Comparison of ENCODE assay signal across 15 cellular contexts in the genomic region with DNA sequence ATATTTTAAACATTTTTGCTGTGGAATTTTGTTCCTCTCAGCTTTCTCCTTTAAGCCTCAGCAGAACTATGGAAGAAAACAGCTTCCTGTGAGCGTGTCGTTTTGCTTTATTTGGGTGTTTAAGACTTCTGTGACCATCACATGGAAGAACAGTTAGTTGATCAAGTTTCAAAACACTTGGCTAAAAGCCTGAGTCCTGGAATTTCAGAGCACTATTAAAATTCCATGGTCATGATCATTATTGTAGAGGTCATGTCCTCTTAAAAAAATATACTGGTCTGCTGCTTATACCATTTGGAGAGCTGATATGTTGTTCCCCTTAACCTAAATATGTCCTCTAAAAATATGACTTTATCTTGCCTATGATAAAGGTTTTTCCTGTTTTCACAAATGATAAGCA. TPM values are rescaled to one million over a fixed set of nuclear protein-coding genes. Genes with fewer than 3 reads are reported as not detected.
A peak's percentile ranks its signal among the peaks of the same experiment; 100 is the strongest.
DNase-seq lines count a peak whose midpoint lies in the region; ATAC-seq and TF ChIP-seq lines count a peak whose summit lies in the region.
"Had no signal": no experiment of that assay in that cellular context is flagged by ENCODE, and none has a peak within 500 bp of the region (broad histone marks: within the 10 kb centered on the region; RNA-seq: fewer than 3 reads in every experiment).

No MANE protein-coding gene starts in this region.

- in situ Hi-C loops in IMR-90 (cut with MboI; ENCODE audit: low sequenced_read_pairs): no loop called here

- H3K4me1 Mint-ChIP-seq in nephron: peaks cover 22% of the 10 kb centered on the region

- intact Hi-C loops in IMR-90 (cut with micrococcal nuclease): loop anchor here (1.0 kb wide), 2 partner anchors 10 to 13 kb away; partner anchors contain the start of gene CDR2

- H2BK15ac ChIP-seq in IMR-90 (ENCODE audit: low read depth, low read length): no peak overlapping the region

- H3K4me3 ChIP-seq in IMR-90 (ENCODE audit: insufficient read depth, low read depth, low read length): no peak overlapping the region

- peak; percentile 96 for ATAC-seq in IMR-90 (ENCODE audit: low read depth)
- no peak for ATAC-seq in GM19463 (IDR thresholded peaks at IDR 0.05; ENCODE audit: unreplicated experiment)
- no peak for ATAC-seq in GM18867 (IDR thresholded peaks at IDR 0.05; ENCODE audit: unreplicated experiment)

- no peaks in the 10 kb centered on the region for H3K27me3 ChIP-seq in IMR-90 (ENCODE audit: control insufficient read depth, insufficient read depth, low read length)

- no peak overlapping the region for H3K14ac ChIP-seq in IMR-90 (replicated peaks; ENCODE audit: low read depth, low read length)

- dilution Hi-C loops in IMR-90 (cut with HindIII; ENCODE audit: low sequenced_read_pairs, unreplicated experiment): no loop called here

- POLR2A ChIA-PET in IMR-90 (lab: Charles Lee; ENCODE audit: unreplicated experiment): no interaction called here

- 0 out of 2 replicates have a peak overlapping the region, but pooled peaks have one; percentile 55 for H2BK20ac ChIP-seq in IMR-90 (ENCODE audit: low read depth, low read length)

- no peak overlapping the region for H3K56ac ChIP-seq in IMR-90 (ENCODE audit: extremely low read depth, insufficient read depth, low read length)

- CTCF ChIA-PET in IMR-90 (lab: Yijun Ruan, JAX): no interaction called here

- no peak overlapping the region for H3K23ac ChIP-seq in IMR-90 (ENCODE audit: low read depth, low read length)

- H3K4me3 Mint-ChIP-seq in nephron: no peak overlapping the region

- H3K18ac ChIP-seq in IMR-90 (ENCODE audit: low read depth, low read length): no peak overlapping the region

- H3K79me1 ChIP-seq in IMR-90 (ENCODE audit: low read depth in 1 of 2, low read length in 2 of 2): peaks cover 0 to 3% of the 10 kb centered on the region in 2 experiments; a peak in 1 of 4 replicates

- no peaks in the 10 kb centered on the region for H4K20me1 ChIP-seq in IMR-90 (ENCODE audit: insufficient read depth, low read length)

- H3K9me1 ChIP-seq in IMR-90 (ENCODE audit: insufficient read depth, low read length): peaks cover 3% of the 10 kb centered on the region

- H4K8ac ChIP-seq in IMR-90 (ENCODE audit: low read depth in 2 of 2, low read length in 2 of 2): 0 out of 4 replicates have a peak overlapping the region, but pooled peaks of 1 of the 2 experiments have one; percentile 8

- no TSS peak for BruUV-seq in IMR-90 (replicated peaks; lab: Mats Ljungman, UMichigan)

- no peak overlapping the region for H3K4ac ChIP-seq in IMR-90 (ENCODE audit: low read depth, low read length)

- no peak overlapping the region for H2AK9ac ChIP-seq in IMR-90 (replicated peaks; ENCODE audit: low read depth, low read length, poor library complexity)

- no peak overlapping the region for H3K4me2 ChIP-seq in IMR-90 (ENCODE audit: low read depth, low read length)

- peak overlapping the region; percentile 69 for H2BK5ac ChIP-seq in IMR-90 (ENCODE audit: low read depth, low read length, poor library complexity, severe bottlenecking)

- no peak overlapping the region for H4K5ac ChIP-seq in IMR-90 (ENCODE audit: low read depth, low read length)

- no peak overlapping the region for H2AK5ac ChIP-seq in IMR-90 (ENCODE audit: low read depth, low read length)

- DNase-seq in AG08396 (ENCODE audit: low spot score): peak; percentile 57
- peak; percentile 95 for DNase-seq in IMR-90
- DNase-seq in dedifferentiated amniotic fluid mesenchymal stem cell (ENCODE audit: extremely low spot score): peak; percentile 89
- DNase-seq in activated CD8-positive, alpha-beta memory T cell treated with anti-CD3 and anti-CD28 coated beads, Interleukin-2, amount 50 U/mL, for 4 hours: no peak
- no peak for DNase-seq in amniotic stem cell (lab: John Stamatoyannopoulos, UW)
- DNase-seq: activated CD4-positive, CD25-positive, alpha-beta regulatory T cell; activated gamma-delta T cell treated with Interleukin-2 at 50 U/mL for 16 hours; midbrain; NCI-H1930; OCI-M1; substantia nigra had no signal

- no peak overlapping the region; the same call in 1 of the 2 replicates for H2BK120ac ChIP-seq in IMR-90 (ENCODE audit: low read depth, low read length)

- no peak for TF ChIP-seq RAD21 in IMR-90 (IDR thresholded peaks at IDR 0.05; ENCODE audit: low read length)

- TF ChIP-seq CTCF in IMR-90 (conservative IDR thresholded peaks at IDR 0.05; ENCODE audit: low read depth, low read length): no peak
- TF ChIP-seq CTCF in nephron (IDR thresholded peaks at IDR 0.05; ENCODE audit: unreplicated experiment in 3 of 3): no peak

- no peaks in the 10 kb centered on the region for H3K36me3 Mint-ChIP-seq in nephron (ENCODE audit: low read depth)

- H3K9me3 Mint-ChIP-seq in nephron: no peaks in the 10 kb centered on the region

- no peak overlapping the region for H2AFZ ChIP-seq in IMR-90 (replicated peaks; ENCODE audit: low read length, poor library complexity)

- H3K9ac ChIP-seq in IMR-90 (ENCODE audit: low read depth, low read length): no peak overlapping the region

- peak overlapping the region; percentile 70 to 91 (median 76) for H3K27ac Mint-ChIP-seq in nephron

- H3K36me3 ChIP-seq in IMR-90 (ENCODE audit: control insufficient read depth, insufficient read depth, low read length): no peaks in the 10 kb centered on the region

- H3K9me3 ChIP-seq in IMR-90 (ENCODE audit: control insufficient read depth, insufficient read depth, low read length): no peaks in the 10 kb centered on the region

- no peak overlapping the region for H4K91ac ChIP-seq in IMR-90 (ENCODE audit: insufficient read depth, low read depth, low read length)

- H3K4me1 ChIP-seq in IMR-90 (ENCODE audit: control insufficient read depth, insufficient read depth, low read length): peaks cover 11% of the 10 kb centered on the region

- no peaks in the 10 kb centered on the region for H3K27me3 Mint-ChIP-seq in nephron (ENCODE audit: low read depth)

- TF ChIP-seq POLR2A in IMR-90 (IDR thresholded peaks at IDR 0.05; ENCODE audit: low read depth, low read length): no peak

- peak overlapping the region; percentile 41; the same call in 1 of the 2 replicates for H3K27ac ChIP-seq in IMR-90 (ENCODE audit: insufficient read depth, low read length)
- H3K27ac ChIP-seq: epithelial cell of prostate had no signal

- whole genome bisulfite sequencing in IMR-90 (ENCODE audit: extremely low coverage in 2 of 2, insufficient read length in 1 of 2), 2 experiments: no CpG with 5 or more reads among the region's 2 CpGs

TF ChIP-seq in IMR-90, 13 proteins besides CTCF, POLR2A, EP300 and RAD21:
- TF ChIP-seq FOS (IDR thresholded peaks at IDR 0.05; ENCODE audit: low read depth, low read length): 0 out of 2 replicates have a peak, but pooled peaks have one; percentile 12
- no peak for TF ChIP-seq USF2 (IDR thresholded peaks at IDR 0.05; ENCODE audit: low read depth, low read length)
- TF ChIP-seq CEBPB (IDR thresholded peaks at IDR 0.05; ENCODE audit: low read depth, low read length): peak; percentile 51; the same call in 1 of the 2 replicates
TF ChIP-seq in IMR-90: peak in this region for 2.

RNA-seq across cellular contexts. Expression of gene CDR2, which starts 12.6 kb away (rescaled TPM):
- total RNA-seq in IMR-90 (2012; rRNA removed): 44.2 and 48.4 TPM in 2 replicates
- 33.1 and 37.7 TPM in 2 replicates for polyA plus RNA-seq in IMR-90 (2012; rRNA removed)
- 22.5 and 26.0 TPM in 2 replicates for polyA plus RNA-seq in IMR-90 (2012; cell fraction: cytosol; rRNA removed)
- 15.0 and 38.4 TPM in 2 replicates for polyA plus RNA-seq in IMR-90 (2012; cell fraction: nucleus; rRNA removed; ENCODE audit: low replicate concordance)

Comparison
In these comparisons a context has a peak if more than half of its experiments do, and no peak if none do; other contexts are left out.
1. DNase-seq: peak in AG08396 (single experiment), IMR-90 (single experiment) and dedifferentiated amniotic fluid mesenchymal stem cell (single experiment); none in activated CD8-positive, alpha-beta memory T cell treated with anti-CD3 and anti-CD28 coated beads, Interleukin-2, amount 50 U/mL, for 4 hours (single experiment) and amniotic stem cell (single experiment).